26 cellular contexts compared by ENCODE assay signal in genomic region chr3:115285001-115285400, GRCh38.
DNase-seq lines count a peak whose midpoint lies in the region; ATAC-seq, FAIRE-seq and TF ChIP-seq lines count a peak whose summit lies in the region.
"Had no signal": no experiment of that assay in that cellular context is flagged by ENCODE, and none has a peak within 500 bp of the region (broad histone marks: within the 10 kb centered on the region; RNA-seq: fewer than 3 reads in every experiment).

No MANE protein-coding gene starts in this region.

- no peaks in the 10 kb centered on the region for H3K9me3 ChIP-seq in mammary epithelial cell (replicated peaks; ENCODE audit: insufficient read depth, low read length)
- H3K9me3 ChIP-seq: BLaER1 treated with 17β-estradiol and CSF1 and Interleukin-3, amounts not matched to agents 10 nM and 100 nM; HAP-1; SK-N-SH had no signal

- no peaks in the 10 kb centered on the region for H3K27me3 ChIP-seq in mammary epithelial cell (ENCODE audit: insufficient read depth, low read length)
- H3K27me3 ChIP-seq: BLaER1 treated with 17β-estradiol and CSF1 and Interleukin-3, amounts not matched to agents 10 nM and 100 nM had no signal

- no peaks in the 10 kb centered on the region for H3K36me3 ChIP-seq in mammary epithelial cell (ENCODE audit: insufficient read depth, low read length)
- H3K36me3 ChIP-seq: BLaER1 treated with 17β-estradiol and CSF1 and Interleukin-3, amounts not matched to agents 10 nM and 100 nM; HAP-1 had no signal

- H3K4me3 ChIP-seq in mammary epithelial cell (replicated peaks in 1 of 3; ENCODE audit: insufficient read depth in 1 of 3, low read depth in 2 of 3, low read length in 3 of 3) = no peak overlapping the region
- H3K4me3 ChIP-seq: BLaER1 treated with 17β-estradiol and CSF1 and Interleukin-3, amounts not matched to agents 10 nM and 100 nM; GM23338; HAP-1; PC-9 had no signal

- DNase-seq in DMS79 (lab: John Stamatoyannopoulos, UW) = peak; percentile 89
- DNase-seq in RCC 7860 (ENCODE audit: low spot score) = peak; percentile 63
- DNase-seq in kidney tubule cell (ENCODE audit: low spot score) = peak; percentile 83
- peak; percentile 25 for DNase-seq in retina
- no peak for DNase-seq in stimulated activated CD4-positive, alpha-beta T cell treated with anti-CD3 and anti-CD28 coated beads, Interleukin-12 subunit alpha, Interleukin-12 subunit beta, amount 100 ng/mL, for 4 hours
- no peak for DNase-seq in mammary epithelial cell
- DNase-seq: Calu3; CD4-positive, alpha-beta memory T cell; DMS153; GDM1; IMR-90; NCI-H1105; NCI-H1694; NCI-H2227 treated with DMSO at 0.1 percent for 48 hours; NCI-H510A; NCI-H748 treated with DMSO at 0.1 percent for 48 hours; PC-9; SIG-M5; SK-N-SH had no signal

- dilution Hi-C loops in mammary epithelial cell (cut with HindIII; ENCODE audit: low sequenced_read_pairs) = no loop called here

- H3K4me1 ChIP-seq in mammary epithelial cell (ENCODE audit: insufficient read depth, low read length) = no peaks in the 10 kb centered on the region
- H3K4me1 ChIP-seq: HAP-1 had no signal

- in situ Hi-C loops in mammary epithelial cell (cut with MboI; ENCODE audit: low sequenced_read_pairs in 2 of 2) = no loop called here

- no TSS peak for BruUV-seq in mammary epithelial cell (replicated peaks; lab: Mats Ljungman, UMichigan)

- no peak overlapping the region for H3K27ac ChIP-seq in mammary epithelial cell (ENCODE audit: insufficient read depth, low read depth, low read length)
- H3K27ac ChIP-seq: BLaER1 treated with 17β-estradiol and CSF1 and Interleukin-3, amounts not matched to agents 10 nM and 100 nM; PC-9; RWPE1 had no signal

- H3K9ac ChIP-seq in mammary epithelial cell (ENCODE audit: insufficient read depth, low read length) = no peak overlapping the region
- H3K9ac ChIP-seq: BLaER1 treated with 17β-estradiol and CSF1 and Interleukin-3, amounts not matched to agents 10 nM and 100 nM; SK-N-SH had no signal

- WGBS in mammary epithelial cell (ENCODE audit: low coverage, missing lambda C conversion rate) = 100% methylated on average over 1 of the region's 1 CpG

- no peak overlapping the region for H2AFZ ChIP-seq in mammary epithelial cell (ENCODE audit: low read depth, low read length)
- H2AFZ ChIP-seq: PC-9 had no signal

- H4K20me1 ChIP-seq in mammary epithelial cell (ENCODE audit: insufficient read depth, low read length) = no peaks in the 10 kb centered on the region
- H4K20me1 ChIP-seq: BLaER1 treated with 17β-estradiol and CSF1 and Interleukin-3, amounts not matched to agents 10 nM and 100 nM had no signal

- FAIRE-seq in RCC 7860 (lab: Jason Lieb, UNC) = peak; percentile 96
- FAIRE-seq: GM18507, HTR-8/SVneo had no signal

- no peaks in the 10 kb centered on the region for H3K79me2 ChIP-seq in mammary epithelial cell (ENCODE audit: insufficient read depth, low read length)

- intact Hi-C loops in mammary epithelial cell (cut with micrococcal nuclease) = no loop called here

- CTCF ChIA-PET in mammary epithelial cell (lab: Charles Lee; ENCODE audit: low non-redundant PET) = no interaction called here

- no peak for TF ChIP-seq CTCF in mammary epithelial cell (conservative IDR thresholded peaks at IDR 0.05 in 1 of 2, IDR thresholded peaks at IDR 0.05 in 1 of 2; ENCODE audit: extremely low read depth in 1 of 2, insufficient read depth in 1 of 2, low read depth in 1 of 2, low read length in 2 of 2)

- no peak overlapping the region for H3K4me2 ChIP-seq in mammary epithelial cell (ENCODE audit: insufficient read depth, low read depth, low read length)
- H3K4me2 ChIP-seq: BLaER1 treated with 17β-estradiol and CSF1 and Interleukin-3, amounts not matched to agents 10 nM and 100 nM; GM23338; PC-9; SK-N-SH had no signal

- ATAC-seq in GM21528 (IDR thresholded peaks at IDR 0.05; ENCODE audit: low FRiP score, unreplicated experiment) = no peak
- ATAC-seq: GM23338 had no signal

Comparison
In these comparisons a context has a peak if more than half of its experiments do, and no peak if none do; other contexts are left out.
1. DNase-seq: peak in DMS79 (single experiment), RCC 7860 (single experiment), kidney tubule cell (single experiment) and retina (single experiment); none in stimulated activated CD4-positive, alpha-beta T cell treated with anti-CD3 and anti-CD28 coated beads, Interleukin-12 subunit alpha, Interleukin-12 subunit beta, amount 100 ng/mL, for 4 hours (single experiment) and mammary epithelial cell (single experiment).